In genomic region chr2:210263841-210264240, GRCh38 we compare ENCODE assay signal across 33 cellular contexts. TPM values are rescaled to one million over a fixed set of nuclear protein-coding genes. Genes with fewer than 3 reads are reported as not detected.
"Had no signal": no experiment of that assay in that cellular context is flagged by ENCODE, and none has a peak within 500 bp of the region (broad histone marks: within the 10 kb centered on the region; RNA-seq: fewer than 3 reads in every experiment).

No MANE protein-coding gene starts in this region.

- H3K36me3 Mint-ChIP-seq: naive thymus-derived CD8-positive, alpha-beta T cell; natural killer cell treated with Interleukin-12 subunit alpha and Interleukin-12 subunit beta and Interleukin-15 and Interleukin-18, amount 100 ng/mL, for 72 hours; neural progenitor cell; stimulated activated naive B cell treated with anti-CD40 and anti-IgM and Interleukin-4, amounts not matched to agents 10 μg/mL and 1 μg/mL and 100 μg/mL, for 72 hours had no signal

- ATAC-seq: naive thymus-derived CD8-positive, alpha-beta T cell; natural killer cell treated with Interleukin-12 subunit alpha and Interleukin-12 subunit beta and Interleukin-15 and Interleukin-18, amount 100 ng/mL, for 72 hours; psoas muscle; right cardiac atrium; right lobe of liver; stimulated activated naive B cell treated with anti-CD40 and anti-IgM and Interleukin-4, amounts not matched to agents 10 μg/mL and 1 μg/mL and 100 μg/mL, for 72 hours had no signal

- H3K9me3 Mint-ChIP-seq: naive thymus-derived CD8-positive, alpha-beta T cell; natural killer cell treated with Interleukin-12 subunit alpha and Interleukin-12 subunit beta and Interleukin-15 and Interleukin-18, amount 100 ng/mL, for 72 hours; neural progenitor cell; stimulated activated naive B cell treated with anti-CD40 and anti-IgM and Interleukin-4, amounts not matched to agents 10 μg/mL and 1 μg/mL and 100 μg/mL, for 72 hours; stimulated activated naive CD8-positive, alpha-beta T cell treated with anti-CD3 and anti-CD28 coated beads, Interleukin-15, Interleukin-2, amounts not matched to agents 100 ng/mL and 50 ng/mL, for 24 hours had no signal

- H3K27me3 Mint-ChIP-seq: natural killer cell treated with Interleukin-12 subunit alpha and Interleukin-12 subunit beta and Interleukin-15 and Interleukin-18, amount 100 ng/mL, for 72 hours; progenitor cell of endocrine pancreas; stimulated activated naive B cell treated with anti-CD40 and anti-IgM and Interleukin-4, amounts not matched to agents 10 μg/mL and 1 μg/mL and 100 μg/mL, for 72 hours had no signal

- H3K4me1 Mint-ChIP-seq: naive thymus-derived CD8-positive, alpha-beta T cell; neural progenitor cell; stimulated activated naive B cell treated with anti-CD40 and anti-IgM and Interleukin-4, amounts not matched to agents 10 μg/mL and 1 μg/mL and 100 μg/mL, for 72 hours had no signal

- H3K4me3 Mint-ChIP-seq: naive thymus-derived CD8-positive, alpha-beta T cell; natural killer cell treated with Interleukin-12 subunit alpha and Interleukin-12 subunit beta and Interleukin-15 and Interleukin-18, amount 100 ng/mL, for 72 hours; neural progenitor cell; stimulated activated naive B cell treated with anti-CD40 and anti-IgM and Interleukin-4, amounts not matched to agents 10 μg/mL and 1 μg/mL and 100 μg/mL, for 72 hours; stimulated activated naive CD8-positive, alpha-beta T cell treated with anti-CD3 and anti-CD28 coated beads, Interleukin-15, Interleukin-2, amounts not matched to agents 100 ng/mL and 50 ng/mL, for 24 hours had no signal

- DNase-seq: naive thymus-derived CD8-positive, alpha-beta T cell; occipital lobe; ovary; posterior cingulate gyrus; psoas muscle; right cardiac atrium; right lobe of liver; sigmoid colon; spleen; stimulated activated CD4-positive, alpha-beta T cell treated with anti-CD3 and anti-CD28 coated beads, Interleukin-12 subunit alpha, Interleukin-12 subunit beta, amount 100 ng/mL, for 4 hours; stimulated activated CD4-positive, alpha-beta T cell treated with anti-CD3 and anti-CD28 coated beads, Interleukin-1b, Interleukin-23, amount 100 ng/mL, for 48 hours; stimulated activated CD4-positive, alpha-beta T cell treated with anti-CD3 and anti-CD28 coated beads, Interleukin-4, amount 100 ng/mL, for 1 hour; stimulated activated CD4-positive, alpha-beta T cell treated with anti-CD3 and anti-CD28 coated beads, Interleukin-4, amount 100 ng/mL, for 4 hours; stimulated activated CD8-positive, alpha-beta memory T cell treated with anti-CD3 and anti-CD28 coated beads, Interleukin-4, amount 100 ng/mL, for 48 hours; stimulated activated naive B cell treated with anti-CD40 and anti-IgM and Interleukin-4, amounts not matched to agents 10 μg/mL and 1 μg/mL and 100 μg/mL, for 72 hours; stimulated activated naive CD4-positive, alpha-beta T cell treated with Interleukin-2 at 50 U/mL for 16 hours; stomach; thyroid gland; trophoblast cell; upper lobe of left lung had no signal

- H3K27ac Mint-ChIP-seq: naive thymus-derived CD8-positive, alpha-beta T cell; natural killer cell treated with Interleukin-12 subunit alpha and Interleukin-12 subunit beta and Interleukin-15 and Interleukin-18, amount 100 ng/mL, for 72 hours; neural progenitor cell; progenitor cell of endocrine pancreas; stimulated activated naive B cell treated with anti-CD40 and anti-IgM and Interleukin-4, amounts not matched to agents 10 μg/mL and 1 μg/mL and 100 μg/mL, for 72 hours; stimulated activated naive CD8-positive, alpha-beta T cell treated with anti-CD3 and anti-CD28 coated beads, Interleukin-15, Interleukin-2, amounts not matched to agents 100 ng/mL and 50 ng/mL, for 24 hours had no signal

RNA-seq across cellular contexts. Expression of gene ACADL, which starts 38.6 kb away (rescaled TPM):
- total RNA-seq: naive thymus-derived CD8-positive, alpha-beta T cell; natural killer cell treated with Interleukin-12 subunit alpha and Interleukin-12 subunit beta and Interleukin-15 and Interleukin-18, amount 100 ng/mL, for 72 hours; osteoblast; spleen had no signal
- polyA plus RNA-seq: naive thymus-derived CD8-positive, alpha-beta T cell; neural cell had no signal

RNA-seq across cellular contexts. Expression of gene MYL1, which starts 51.1 kb away (rescaled TPM):
- total RNA-seq: naive thymus-derived CD8-positive, alpha-beta T cell; natural killer cell treated with Interleukin-12 subunit alpha and Interleukin-12 subunit beta and Interleukin-15 and Interleukin-18, amount 100 ng/mL, for 72 hours; osteoblast; progenitor cell of endocrine pancreas; renal cortical epithelial cell; sigmoid colon; smooth muscle cell; spleen; stomach; subcutaneous adipose tissue; temporal lobe; thoracic aorta; thyroid gland; tibial nerve; upper lobe of left lung; vagina had no signal
- polyA plus RNA-seq: naive thymus-derived CD8-positive, alpha-beta T cell; neural cell; ovary; smooth muscle cell had no signal
